20 cellular contexts compared by ENCODE assay signal in the genomic region with DNA sequence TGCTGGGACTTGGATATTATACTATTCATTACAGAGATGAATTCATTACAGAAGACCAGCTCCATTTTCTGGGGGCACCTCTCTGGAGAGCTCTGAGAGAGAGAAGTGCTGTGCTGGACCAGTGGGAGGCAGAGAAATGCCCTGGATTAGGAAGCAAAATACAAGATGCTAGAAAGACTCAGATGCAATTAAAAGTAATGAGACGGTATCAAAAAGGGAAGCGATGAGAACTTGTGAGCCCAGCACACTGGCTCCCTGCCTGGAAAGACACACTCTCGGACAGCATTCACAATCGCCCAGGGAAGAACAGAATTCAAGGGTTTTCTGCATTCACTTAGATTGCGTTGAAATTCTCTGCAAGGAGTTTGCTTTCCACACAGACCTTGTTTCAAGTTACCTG. TPM values are rescaled to one million over a fixed set of nuclear protein-coding genes. Genes with fewer than 3 reads are reported as not detected.
DNase-seq lines count a peak whose midpoint lies in the region; ATAC-seq and TF ChIP-seq lines count a peak whose summit lies in the region.
"Had no signal": no experiment of that assay in that cellular context is flagged by ENCODE, and none has a peak within 500 bp of the region (broad histone marks: within the 10 kb centered on the region; RNA-seq: fewer than 3 reads in every experiment).

No MANE protein-coding gene starts in this region.

- peak overlapping the region; percentile 77 to 99 (median 98) for H3K27ac Mint-ChIP-seq in H9
- H3K27ac Mint-ChIP-seq: activated CD8-positive, alpha-beta memory T cell treated with anti-CD3 and anti-CD28 coated beads, Interleukin-2, amount 10 ng/mL, durations not matched to agents 7 days and 5 days; activated naive CD8-positive, alpha-beta T cell; T-cell had no signal

- H3K9ac ChIP-seq in H9 (ENCODE audit: extremely low read depth, insufficient read length, low read length): no peak overlapping the region
- H3K9ac ChIP-seq in smooth muscle cell (ENCODE audit: low read depth): no peak overlapping the region

- peaks cover 3% of the 10 kb centered on the region for H4K20me1 ChIP-seq in H9 (ENCODE audit: control insufficient read depth, insufficient read depth, insufficient read length)
- no peaks in the 10 kb centered on the region for H4K20me1 ChIP-seq in smooth muscle cell (ENCODE audit: low read depth)

- H3K4me1 Mint-ChIP-seq in H9: peaks cover 45 to 61% of the 10 kb centered on the region in 2 experiments

- H3K18ac ChIP-seq in H9 (ENCODE audit: insufficient read length, low read depth, low read length): no peak overlapping the region

- H4K8ac ChIP-seq in H9 (replicated peaks; ENCODE audit: insufficient read length, low read depth, low read length): no peak overlapping the region

- no peak overlapping the region for H3K56ac ChIP-seq in H9 (ENCODE audit: insufficient read length, low read depth, low read length)

- H4K5ac ChIP-seq in H9 (ENCODE audit: insufficient read length, low read depth, low read length): no peak overlapping the region

- intact Hi-C loops in lower lobe of right lung (cut with DNase I): no loop called here

- H3T11ph ChIP-seq in H9 (ENCODE audit: low read length): no peak overlapping the region

- no peak overlapping the region for H2BK15ac ChIP-seq in H9 (ENCODE audit: low read depth, low read length)

- peak overlapping the region; percentile 48 to 66 for H3K4me3 Mint-ChIP-seq in H9
- H3K4me3 Mint-ChIP-seq: activated CD8-positive, alpha-beta memory T cell treated with anti-CD3 and anti-CD28 coated beads, Interleukin-2, amount 10 ng/mL, durations not matched to agents 7 days and 5 days; activated naive CD8-positive, alpha-beta T cell; CD4-positive, alpha-beta memory T cell; T-cell had no signal

- ATAC-seq in lower lobe of right lung (no peak), omental fat pad (ENCODE audit: low FRiP score) (no peak)
- ATAC-seq: activated CD8-positive, alpha-beta memory T cell treated with anti-CD3 and anti-CD28 coated beads, Interleukin-2, amount 10 ng/mL, durations not matched to agents 7 days and 5 days; left lung; mucosa of descending colon; Right ventricle myocardium inferior; sciatic nerve; T-cell had no signal

- no peak overlapping the region for H3K14ac ChIP-seq in H9 (ENCODE audit: insufficient read depth, low read length)

- no peak overlapping the region for H3K4ac ChIP-seq in H9 (ENCODE audit: low read depth, low read length)

- H3K4me1 ChIP-seq in H9 (ENCODE audit: insufficient read depth, low read length) (peaks cover 7% of the 10 kb centered on the region), smooth muscle cell (ENCODE audit: low read depth) (peaks cover 11% of the 10 kb centered on the region), lower lobe of right lung (peaks cover 28% of the 10 kb centered on the region)

- no peak overlapping the region for H3K4me3 ChIP-seq in smooth muscle cell
- no peak overlapping the region for H3K4me3 ChIP-seq in lower lobe of right lung
- H3K4me3 ChIP-seq: left lung, mucosa of descending colon had no signal

- peaks cover 2 to 3% of the 10 kb centered on the region in 2 experiments; a peak in 1 of 5 replicates for H3K9me3 Mint-ChIP-seq in H9
- H3K9me3 Mint-ChIP-seq: T-cell had no signal

- H3K36me3 ChIP-seq in smooth muscle cell (ENCODE audit: low read depth) (no peaks in the 10 kb centered on the region), lower lobe of right lung (no peaks in the 10 kb centered on the region)
- H3K36me3 ChIP-seq: left lung, thoracic aorta had no signal

- H3K9me3 ChIP-seq in H9 (ENCODE audit: control insufficient read depth, low read depth, low read length) (no peaks in the 10 kb centered on the region), smooth muscle cell (replicated peaks; ENCODE audit: low read depth) (no peaks in the 10 kb centered on the region), lower lobe of right lung (no peaks in the 10 kb centered on the region)
- H3K9me3 ChIP-seq: left lung, mucosa of descending colon, thoracic aorta had no signal

- peaks cover 9% of the 10 kb centered on the region for H3F3A ChIP-seq in smooth muscle cell (ENCODE audit: low read depth)

- no peak for DNase-seq in H9
- peak; percentile 16 for DNase-seq in medulla oblongata (ENCODE audit: extremely low spot score)
- no peak for DNase-seq in smooth muscle cell (lab: John Stamatoyannopoulos, UW; ENCODE audit: unreplicated experiment)
- DNase-seq in NCI-H2081 treated with DMSO at 0.1 percent for 48 hours (lab: John Stamatoyannopoulos, UW): no peak
- no peak for DNase-seq in SIG-M5 treated with dmso at 0.1 percent for 504 hours (lab: John Stamatoyannopoulos, UW; ENCODE audit: unreplicated experiment)
- no peak for DNase-seq in lower lobe of right lung
- DNase-seq in omental fat pad (ENCODE audit: low spot score): no peak
- DNase-seq: activated CD4-positive, alpha-beta T cell treated with anti-CD3 and anti-CD28 coated beads for 48 hours; activated CD8-positive, alpha-beta memory T cell treated with anti-CD3 and anti-CD28 coated beads, Interleukin-2, amount 10 ng/mL, durations not matched to agents 7 days and 5 days; CD4-positive, alpha-beta memory T cell; DMS153; left lung; mucosa of descending colon; NCI-H2171; T-cell had no signal

- no CpG with 5 or more reads among the region's 5 CpGs for WGBS in H9 (ENCODE audit: extremely low coverage, insufficient read length, low lambda C conversion rate)
- WGBS in smooth muscle cell (ENCODE audit: low lambda C conversion rate): 36% methylated on average over 5 of the region's 5 CpGs

- H3K23ac ChIP-seq in H9 (ENCODE audit: insufficient read length, low read depth, low read length): no peak overlapping the region

- H3K27me3 ChIP-seq in H9 (ENCODE audit: insufficient read depth, low read length) (no peaks in the 10 kb centered on the region), smooth muscle cell (ENCODE audit: low read depth) (peaks cover 6% of the 10 kb centered on the region), lower lobe of right lung (ENCODE audit: low read depth) (no peaks in the 10 kb centered on the region)
- H3K27me3 ChIP-seq: left lung had no signal

- H2BK20ac ChIP-seq in H9 (ENCODE audit: low read depth, low read length, poor library complexity, severe bottlenecking): no peak overlapping the region

- no peak overlapping the region for H3K27ac ChIP-seq in H9 (ENCODE audit: insufficient read length, low read depth, low read length)
- H3K27ac ChIP-seq in VCaP: peak overlapping the region; percentile 96
- H3K27ac ChIP-seq in smooth muscle cell (ENCODE audit: low read depth): no peak overlapping the region
- no peak overlapping the region for H3K27ac ChIP-seq in lower lobe of right lung

- no peak overlapping the region for H2AK5ac ChIP-seq in H9 (ENCODE audit: insufficient read length, low read length)

- no peaks in the 10 kb centered on the region for H3K79me1 ChIP-seq in H9 (ENCODE audit: insufficient read depth, low read depth, low read length, poor library complexity, severe bottlenecking)

- H4K91ac ChIP-seq in H9 (ENCODE audit: insufficient read length, low read depth, low read length): no peak overlapping the region

- peaks cover 0 to 13% (median 6%) of the 10 kb centered on the region in 3 experiments; a peak in 6 of 7 replicates for H3K36me3 Mint-ChIP-seq in H9 (ENCODE audit: insufficient read depth in 1 of 3, low read depth in 3 of 3)
- H3K36me3 Mint-ChIP-seq: activated CD8-positive, alpha-beta memory T cell treated with anti-CD3 and anti-CD28 coated beads, Interleukin-2, amount 10 ng/mL, durations not matched to agents 7 days and 5 days; activated naive CD8-positive, alpha-beta T cell had no signal

- H2AFZ ChIP-seq in H9 (ENCODE audit: low read length) (no peak overlapping the region), smooth muscle cell (ENCODE audit: low read depth) (peak overlapping the region; percentile 12)

- H3K79me2 ChIP-seq in H9 (ENCODE audit: insufficient read depth, low read length) (no peaks in the 10 kb centered on the region; the same call in 1 of the 2 replicates), smooth muscle cell (ENCODE audit: low read depth) (no peaks in the 10 kb centered on the region)

- no peaks in the 10 kb centered on the region; the same call in 1 of the 2 replicates for H3K27me3 Mint-ChIP-seq in H9 (ENCODE audit: low read depth)
- H3K27me3 Mint-ChIP-seq: activated naive CD8-positive, alpha-beta T cell; T-cell had no signal

- no peak overlapping the region for H2BK120ac ChIP-seq in H9 (ENCODE audit: low read depth, low read length, poor library complexity, severe bottlenecking)

- no peak overlapping the region for H2BK12ac ChIP-seq in H9 (ENCODE audit: insufficient read length, low read depth, low read length)

- TF ChIP-seq CTCF in H9 (conservative IDR thresholded peaks at IDR 0.05): no peak
- TF ChIP-seq CTCF in VCaP (conservative IDR thresholded peaks at IDR 0.05): no peak
- TF ChIP-seq CTCF in smooth muscle cell (IDR thresholded peaks at IDR 0.05; ENCODE audit: borderline replicate concordance, insufficient read depth, poor library complexity, severe bottlenecking): no peak
- no peak for TF ChIP-seq CTCF in lower lobe of right lung (IDR thresholded peaks at IDR 0.05)
- TF ChIP-seq CTCF in omental fat pad (IDR thresholded peaks at IDR 0.05): no peak

- H2BK5ac ChIP-seq in H9 (ENCODE audit: insufficient read length, low read length): no peak overlapping the region

- H3K4me2 ChIP-seq in H9 (ENCODE audit: insufficient read depth, insufficient read length, low read length) (peak overlapping the region; percentile 35), smooth muscle cell (no peak overlapping the region)

- peaks cover 6% of the 10 kb centered on the region for H3K23me2 ChIP-seq in H9 (ENCODE audit: insufficient read length, low read depth, low read length, poor library complexity, severe bottlenecking)

RNA-seq across cellular contexts. Expression of gene FRAT2, which starts 3.5 kb away (rescaled TPM):
- total RNA-seq in H9 (2021) (128 and 129 TPM in 2 replicates), smooth muscle cell (4.0 and 4.8 TPM in 2 replicates), lower lobe of right lung (27.5 TPM), omental fat pad (10 to 100 TPM in 3 of 4 donors, 1 to 10 TPM in 1; 8.4 to 32.9 (median 14.2) TPM)
- 5.9 and 7.7 TPM in 2 replicates for polyA plus RNA-seq in smooth muscle cell

RNA-seq across cellular contexts. Expression of gene FRAT1, which starts 19.0 kb away (rescaled TPM):
- total RNA-seq in H9 (2021) (7.3 and 8.1 TPM in 2 replicates), smooth muscle cell (0.58 and 1.3 TPM in 2 replicates), lower lobe of right lung (15.1 TPM), omental fat pad (10 to 100 TPM in 1 of 4 donors, 1 to 10 TPM in 3; 4.2 to 22.9 (median 5.9) TPM)
- 1.0 and 1.3 TPM in 2 replicates for polyA plus RNA-seq in smooth muscle cell

RNA-seq across cellular contexts. Expression of gene ARHGAP19, which starts 45.6 kb away (rescaled TPM):
- 30.5 and 33.2 TPM in 2 replicates for total RNA-seq in H9 (2021)
- 15.0 and 20.5 TPM in 2 replicates for total RNA-seq in smooth muscle cell
- 3.5 and 4.4 TPM in 2 replicates for polyA plus RNA-seq in smooth muscle cell
- 15.4 TPM for total RNA-seq in lower lobe of right lung
- total RNA-seq in omental fat pad: 10 to 100 TPM in 1 of 4 donors, 1 to 10 TPM in 3; 4.5 to 19.4 (median 5.3) TPM
